In genomic region chr9:130106860-130107848, GRCh38 we compare ENCODE assay signal across 8 cellular contexts. TPM values are rescaled to one million over a fixed set of nuclear protein-coding genes. Genes with fewer than 3 reads are reported as not detected.
A peak's percentile ranks its signal among the peaks of the same experiment; 100 is the strongest.
DNase-seq lines count a peak whose midpoint lies in the region; ATAC-seq and TF ChIP-seq lines count a peak whose summit lies in the region.

No MANE protein-coding gene starts in this region.

- H3K9me3 Mint-ChIP-seq in activated naive CD4-positive, alpha-beta T cell treated with anti-CD3 and anti-CD28 coated beads for 36 hours, result no peaks in the 10 kb centered on the region
- no peaks in the 10 kb centered on the region for H3K9me3 Mint-ChIP-seq in osteocyte (ENCODE audit: unreplicated experiment)

- H3K4me1 Mint-ChIP-seq in activated naive CD4-positive, alpha-beta T cell treated with anti-CD3 and anti-CD28 coated beads for 36 hours (ENCODE audit: low read depth), result peaks cover 43% of the 10 kb centered on the region
- H3K4me1 Mint-ChIP-seq in osteocyte (ENCODE audit: unreplicated experiment), result peaks cover 12% of the 10 kb centered on the region

- peak overlapping the region; percentile 61 for H3K27ac Mint-ChIP-seq in activated naive CD4-positive, alpha-beta T cell treated with anti-CD3 and anti-CD28 coated beads for 36 hours
- peak overlapping the region; percentile 27 for H3K27ac Mint-ChIP-seq in osteocyte (ENCODE audit: unreplicated experiment)

- H3K36me3 ChIP-seq in SK-N-MC (ENCODE audit: insufficient read depth, low read length), result peaks cover 41% of the 10 kb centered on the region
- peaks cover 13% of the 10 kb centered on the region for H3K36me3 ChIP-seq in thoracic aorta

- intact Hi-C loops in activated naive CD4-positive, alpha-beta T cell treated with anti-CD3 and anti-CD28 coated beads for 36 hours (cut with micrococcal nuclease), result loop anchor here (1.0 to 10.0 kb wide), 6 partner anchors 21 to 578 kb away; partner anchors contain the start of gene NCS1

- TF ChIP-seq CTCF in osteocyte (IDR thresholded peaks at IDR 0.05) (peak; percentile 89), thoracic aorta (IDR thresholded peaks at IDR 0.05) (peak; percentile 80)

- H3K4me1 ChIP-seq in thoracic aorta (ENCODE audit: control insufficient read depth in 1 of 2, low read depth in 2 of 2), result peaks cover 0 to 8% of the 10 kb centered on the region in 2 donors

- DNase-seq in EH (ENCODE audit: low read depth), result peak; percentile 81
- DNase-seq in M059J (ENCODE audit: low read depth), result peak; percentile 78
- DNase-seq in SK-N-MC (ENCODE audit: low read depth, low spot score), result peak; percentile 48
- peak; percentile 94 for DNase-seq in activated naive CD4-positive, alpha-beta T cell treated with anti-CD3 and anti-CD28 coated beads for 36 hours
- peak; percentile 71 for DNase-seq in germinal center (ENCODE audit: low spot score)
- no peak for DNase-seq in osteocyte (ENCODE audit: extremely low spot score, unreplicated experiment)
- DNase-seq in thoracic aorta (ENCODE audit: low spot score), result peak; percentile 77

- peaks cover 38% of the 10 kb centered on the region for H3K36me3 Mint-ChIP-seq in activated naive CD4-positive, alpha-beta T cell treated with anti-CD3 and anti-CD28 coated beads for 36 hours (ENCODE audit: low read depth)
- peaks cover 31% of the 10 kb centered on the region for H3K36me3 Mint-ChIP-seq in osteocyte (ENCODE audit: unreplicated experiment)

- CTCF ChIA-PET in activated naive CD4-positive, alpha-beta T cell treated with anti-CD3 and anti-CD28 coated beads for 36 hours (lab: Charles Lee), result interaction anchor here (0.7 to 5.4 kb wide), 31 partner anchors 8 to 443 kb away, joined by 3 to 42 read pairs (median 4); no protein-coding TSS in a partner anchor

- ATAC-seq in thoracic aorta (ENCODE audit: insufficient number of reproducible peaks, low FRiP score, low read depth) (peak; percentile 80), HG02798 (IDR thresholded peaks at IDR 0.05; ENCODE audit: poor library complexity, unreplicated experiment) (no peak)

- H3K9ac ChIP-seq in SK-N-MC (ENCODE audit: insufficient read length), result no peak overlapping the region

- H3K27me3 Mint-ChIP-seq in activated naive CD4-positive, alpha-beta T cell treated with anti-CD3 and anti-CD28 coated beads for 36 hours (ENCODE audit: low read depth), result no peaks in the 10 kb centered on the region
- H3K27me3 Mint-ChIP-seq in osteocyte (ENCODE audit: unreplicated experiment), result no peaks in the 10 kb centered on the region

- H3K9me3 ChIP-seq in SK-N-MC (ENCODE audit: low read depth, low read length) (no peaks in the 10 kb centered on the region), thoracic aorta (no peaks in the 10 kb centered on the region)

- H3K4me3 Mint-ChIP-seq in activated naive CD4-positive, alpha-beta T cell treated with anti-CD3 and anti-CD28 coated beads for 36 hours, result no peak overlapping the region
- H3K4me3 Mint-ChIP-seq in osteocyte (ENCODE audit: unreplicated experiment), result no peak overlapping the region

- no peaks in the 10 kb centered on the region for H3K27me3 ChIP-seq in thoracic aorta (replicated peaks; ENCODE audit: insufficient read depth)

- H3K4me3 ChIP-seq in SK-N-MC (no peak overlapping the region), thoracic aorta (no peak overlapping the region)

- no peak overlapping the region for H3K27ac ChIP-seq in SK-N-MC
- no peak overlapping the region for H3K27ac ChIP-seq in thoracic aorta

RNA-seq across cellular contexts. Expression of gene GPR107, which starts 53.4 kb away (rescaled TPM):
- 32.2 and 33.7 TPM in 2 replicates for total RNA-seq in M059J (2014; rRNA removed; shearing (Covaris generic))
- total RNA-seq in activated naive CD4-positive, alpha-beta T cell treated with anti-CD3 and anti-CD28 coated beads for 36 hours, result 10 to 100 TPM; 19.0 to 20.0 TPM
- total RNA-seq in osteocyte (57.0 and 60.7 TPM in 2 replicates), thoracic aorta (10 to 100 TPM; 47.5 to 51.9 TPM)
